In genomic region chr20:37390891-37391525, GRCh38 we compare ENCODE assay signal across 1 cellular context.
TF ChIP-seq lines count a peak whose summit lies in the region.

No MANE protein-coding gene starts in this region.

TF ChIP-seq in HepG2, 621 proteins besides CTCF, POLR2A, EP300 and RAD21 (continued from another document):
- TF ChIP-seq ZNF770 (CRISPR knock-in tag; IDR thresholded peaks at IDR 0.05) = peak; percentile 100
- 0 out of 2 replicates have a peak, but pooled peaks have one; percentile 56 for TF ChIP-seq NAIF1 (CRISPR knock-in tag; IDR thresholded peaks at IDR 0.05; ENCODE audit: borderline replicate concordance)
- TF ChIP-seq ZNF589 (CRISPR knock-in tag; conservative IDR thresholded peaks at IDR 0.05) = no peak
- TF ChIP-seq, protein P1, sequence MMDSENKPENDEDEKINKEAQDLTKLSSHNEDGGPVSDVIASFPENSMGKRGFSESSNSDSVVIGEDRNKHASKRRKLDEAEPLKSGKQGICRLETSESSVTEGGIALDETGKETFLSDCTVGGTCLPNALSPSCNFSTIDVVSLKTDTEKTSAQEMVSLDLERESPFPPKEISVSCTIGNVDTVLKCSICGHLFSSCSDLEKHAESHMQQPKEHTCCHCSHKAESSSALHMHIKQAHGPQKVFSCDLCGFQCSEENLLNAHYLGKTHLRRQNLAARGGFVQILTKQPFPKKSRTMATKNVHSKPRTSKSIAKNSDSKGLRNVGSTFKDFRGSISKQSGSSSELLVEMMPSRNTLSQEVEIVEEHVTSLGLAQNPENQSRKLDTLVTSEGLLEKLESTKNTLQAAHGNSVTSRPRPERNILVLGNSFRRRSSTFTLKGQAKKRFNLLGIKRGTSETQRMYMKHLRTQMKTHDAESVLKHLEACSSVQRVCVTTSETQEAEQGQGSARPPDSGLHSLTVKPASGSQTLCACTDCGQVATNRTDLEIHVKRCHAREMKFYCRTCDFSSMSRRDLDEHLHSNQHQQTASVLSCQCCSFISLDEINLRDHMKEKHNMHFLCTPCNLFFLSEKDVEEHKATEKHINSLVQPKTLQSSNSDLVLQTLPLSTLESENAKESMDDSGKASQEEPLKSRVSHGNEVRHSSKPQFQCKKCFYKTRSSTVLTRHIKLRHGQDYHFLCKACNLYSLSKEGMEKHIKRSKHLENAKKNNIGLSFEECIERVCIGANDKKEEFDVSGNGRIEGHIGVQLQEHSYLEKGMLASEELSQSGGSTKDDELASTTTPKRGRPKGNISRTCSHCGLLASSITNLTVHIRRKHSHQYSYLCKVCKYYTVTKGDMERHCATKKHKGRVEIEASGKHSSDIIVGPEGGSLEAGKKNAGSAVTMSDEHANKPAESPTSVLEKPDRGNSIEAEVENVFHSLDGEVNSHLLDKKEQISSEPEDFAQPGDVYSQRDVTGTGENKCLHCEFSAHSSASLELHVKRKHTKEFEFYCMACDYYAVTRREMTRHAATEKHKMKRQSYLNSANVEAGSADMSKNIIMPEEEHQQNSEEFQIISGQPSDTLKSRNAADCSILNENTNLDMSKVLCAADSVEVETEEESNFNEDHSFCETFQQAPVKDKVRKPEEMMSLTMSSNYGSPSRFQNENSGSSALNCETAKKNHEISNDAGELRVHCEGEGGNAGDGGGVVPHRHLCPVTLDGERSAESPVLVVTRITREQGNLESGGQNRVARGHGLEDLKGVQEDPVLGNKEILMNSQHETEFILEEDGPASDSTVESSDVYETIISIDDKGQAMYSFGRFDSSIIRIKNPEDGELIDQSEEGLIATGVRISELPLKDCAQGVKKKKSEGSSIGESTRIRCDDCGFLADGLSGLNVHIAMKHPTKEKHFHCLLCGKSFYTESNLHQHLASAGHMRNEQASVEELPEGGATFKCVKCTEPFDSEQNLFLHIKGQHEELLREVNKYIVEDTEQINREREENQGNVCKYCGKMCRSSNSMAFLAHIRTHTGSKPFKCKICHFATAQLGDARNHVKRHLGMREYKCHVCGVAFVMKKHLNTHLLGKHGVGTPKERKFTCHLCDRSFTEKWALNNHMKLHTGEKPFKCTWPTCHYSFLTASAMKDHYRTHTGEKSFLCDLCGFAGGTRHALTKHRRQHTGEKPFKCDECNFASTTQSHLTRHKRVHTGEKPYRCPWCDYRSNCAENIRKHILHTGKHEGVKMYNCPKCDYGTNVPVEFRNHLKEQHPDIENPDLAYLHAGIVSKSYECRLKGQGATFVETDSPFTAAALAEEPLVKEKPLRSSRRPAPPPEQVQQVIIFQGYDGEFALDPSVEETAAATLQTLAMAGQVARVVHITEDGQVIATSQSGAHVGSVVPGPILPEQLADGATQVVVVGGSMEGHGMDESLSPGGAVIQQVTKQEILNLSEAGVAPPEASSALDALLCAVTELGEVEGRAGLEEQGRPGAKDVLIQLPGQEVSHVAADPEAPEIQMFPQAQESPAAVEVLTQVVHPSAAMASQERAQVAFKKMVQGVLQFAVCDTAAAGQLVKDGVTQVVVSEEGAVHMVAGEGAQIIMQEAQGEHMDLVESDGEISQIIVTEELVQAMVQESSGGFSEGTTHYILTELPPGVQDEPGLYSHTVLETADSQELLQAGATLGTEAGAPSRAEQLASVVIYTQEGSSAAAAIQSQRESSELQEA (CRISPR knock-in tag; IDR thresholded peaks at IDR 0.05; ENCODE audit: not compliant biosample characterization) = peak; percentile 81
- TF ChIP-seq RXRA (CRISPR knock-in tag; IDR thresholded peaks at IDR 0.05) = peak; percentile 84
- TF ChIP-seq ZFP90 (CRISPR knock-in tag; IDR thresholded peaks at IDR 0.05; ENCODE audit: borderline replicate concordance) = peak; percentile 77; the same call in 1 of the 2 replicates
- peak; percentile 90 for TF ChIP-seq SP5 (CRISPR knock-in tag; IDR thresholded peaks at IDR 0.05; ENCODE audit: borderline replicate concordance, low read depth)
- peak; percentile 67 for TF ChIP-seq ZNF263 (CRISPR knock-in tag; IDR thresholded peaks at IDR 0.05)
- TF ChIP-seq RCOR2 (CRISPR knock-in tag; IDR thresholded peaks at IDR 0.05) = peak; percentile 94
- TF ChIP-seq, protein P2, sequence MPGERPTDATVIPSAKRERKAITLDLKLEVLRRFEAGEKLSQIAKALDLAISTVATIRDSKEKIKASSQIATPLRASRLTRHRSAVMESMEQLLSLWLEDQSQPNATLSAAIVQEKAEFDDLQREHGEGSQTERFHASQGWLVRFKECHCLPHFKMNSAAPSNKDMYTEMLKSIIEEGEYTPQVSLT (CRISPR knock-in tag; IDR thresholded peaks at IDR 0.05; ENCODE audit: borderline replicate concordance, low read depth) = no peak
- TF ChIP-seq, protein P3, sequence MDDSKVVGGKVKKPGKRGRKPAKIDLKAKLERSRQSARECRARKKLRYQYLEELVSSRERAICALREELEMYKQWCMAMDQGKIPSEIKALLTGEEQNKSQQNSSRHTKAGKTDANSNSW (CRISPR knock-in tag; IDR thresholded peaks at IDR 0.05; ENCODE audit: borderline replicate concordance) = 0 out of 2 replicates have a peak, but pooled peaks have one; percentile 78
- TF ChIP-seq RAD51 (IDR thresholded peaks at IDR 0.05; ENCODE audit: borderline replicate concordance) = no peak
- TF ChIP-seq ZSCAN31 (CRISPR knock-in tag; IDR thresholded peaks at IDR 0.05; ENCODE audit: low read depth) = peak; percentile 78
- TF ChIP-seq ZNF3 (CRISPR knock-in tag; IDR thresholded peaks at IDR 0.05) = peak; percentile 82
- TF ChIP-seq NFYB (CRISPR knock-in tag; IDR thresholded peaks at IDR 0.05) = peak; percentile 71
- TF ChIP-seq, protein P4, sequence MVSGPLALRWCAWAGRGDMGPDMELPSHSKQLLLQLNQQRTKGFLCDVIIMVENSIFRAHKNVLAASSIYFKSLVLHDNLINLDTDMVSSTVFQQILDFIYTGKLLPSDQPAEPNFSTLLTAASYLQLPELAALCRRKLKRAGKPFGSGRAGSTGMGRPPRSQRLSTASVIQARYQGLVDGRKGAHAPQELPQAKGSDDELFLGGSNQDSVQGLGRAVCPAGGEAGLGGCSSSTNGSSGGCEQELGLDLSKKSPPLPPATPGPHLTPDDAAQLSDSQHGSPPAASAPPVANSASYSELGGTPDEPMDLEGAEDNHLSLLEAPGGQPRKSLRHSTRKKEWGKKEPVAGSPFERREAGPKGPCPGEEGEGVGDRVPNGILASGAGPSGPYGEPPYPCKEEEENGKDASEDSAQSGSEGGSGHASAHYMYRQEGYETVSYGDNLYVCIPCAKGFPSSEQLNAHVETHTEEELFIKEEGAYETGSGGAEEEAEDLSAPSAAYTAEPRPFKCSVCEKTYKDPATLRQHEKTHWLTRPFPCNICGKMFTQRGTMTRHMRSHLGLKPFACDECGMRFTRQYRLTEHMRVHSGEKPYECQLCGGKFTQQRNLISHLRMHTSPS (CRISPR knock-in tag; IDR thresholded peaks at IDR 0.05; ENCODE audit: low read depth) = peak; percentile 86
- 0 out of 2 replicates have a peak, but pooled peaks have one; percentile 70 for TF ChIP-seq ZNF567 (CRISPR knock-in tag; IDR thresholded peaks at IDR 0.05; ENCODE audit: borderline replicate concordance)
